Comparison of ENCODE assay signal across 14 cellular contexts in genomic region chr4:2044542-2045517, GRCh38. TPM values are rescaled to one million over a fixed set of nuclear protein-coding genes. Genes with fewer than 3 reads are reported as not detected.
"Had no signal": no experiment of that assay in that cellular context is flagged by ENCODE, and none has a peak within 500 bp of the region (broad histone marks: within the 10 kb centered on the region; RNA-seq: fewer than 3 reads in every experiment).

No MANE protein-coding gene starts in this region.

- DNase-seq: activated CD4-positive, alpha-beta T cell treated with anti-CD3 and anti-CD28 coated beads, Interleukin-2, amount 10 ng/mL, durations not matched to agents 7 days and 5 days; activated CD4-positive, CD25-positive, alpha-beta regulatory T cell; activated T-cell treated with anti-CD3 and anti-CD28 coated beads, Interleukin-2, amount 50 U/mL, for 24 hours; hippocampal formation; kidney glomerular epithelial cell; left ventricle myocardium superior; mesendoderm; natural killer cell; stimulated activated naive CD8-positive, alpha-beta T cell treated with anti-CD3 and anti-CD28 coated beads, Interleukin-15, amount 100 ng/mL, for 72 hours had no signal

- H3K4me1 Mint-ChIP-seq: natural killer cell had no signal

- H3K4me3 Mint-ChIP-seq: activated CD4-positive, alpha-beta T cell treated with anti-CD3 and anti-CD28 coated beads, Interleukin-2, amount 10 ng/mL, durations not matched to agents 7 days and 5 days; activated T-cell treated with anti-CD3 and anti-CD28 coated beads, Interleukin-2, amount 50 U/mL, for 24 hours; stimulated activated naive CD8-positive, alpha-beta T cell treated with anti-CD3 and anti-CD28 coated beads, Interleukin-15, amount 100 ng/mL, for 72 hours had no signal

- H3K4me3 ChIP-seq: adrenal gland, cardiac muscle cell, upper lobe of left lung had no signal

- H3K27ac Mint-ChIP-seq: activated CD4-positive, alpha-beta T cell treated with anti-CD3 and anti-CD28 coated beads, Interleukin-2, amount 10 ng/mL, durations not matched to agents 7 days and 5 days; activated naive CD4-positive, alpha-beta T cell treated with anti-CD3 and anti-CD28 coated beads, Interleukin-2, amount 50 U/mL, for 24 hours; activated T-cell treated with anti-CD3 and anti-CD28 coated beads, Interleukin-2, amount 50 U/mL, for 24 hours; natural killer cell; stimulated activated naive CD8-positive, alpha-beta T cell treated with anti-CD3 and anti-CD28 coated beads, Interleukin-15, amount 100 ng/mL, for 72 hours had no signal

- H3K36me3 ChIP-seq: adrenal gland, cardiac muscle cell, upper lobe of left lung had no signal

- H3K36me3 Mint-ChIP-seq: activated naive CD4-positive, alpha-beta T cell treated with anti-CD3 and anti-CD28 coated beads, Interleukin-2, amount 50 U/mL, for 24 hours; natural killer cell had no signal

- H3K27ac ChIP-seq: adrenal gland, cardiac muscle cell, upper lobe of left lung had no signal

- ATAC-seq: left ventricle myocardium superior; natural killer cell; sciatic nerve; stimulated activated naive CD8-positive, alpha-beta T cell treated with anti-CD3 and anti-CD28 coated beads, Interleukin-15, amount 100 ng/mL, for 72 hours had no signal

- H3K9me3 Mint-ChIP-seq: activated CD4-positive, alpha-beta T cell treated with anti-CD3 and anti-CD28 coated beads, Interleukin-2, amount 10 ng/mL, durations not matched to agents 7 days and 5 days; activated naive CD4-positive, alpha-beta T cell treated with anti-CD3 and anti-CD28 coated beads, Interleukin-2, amount 50 U/mL, for 24 hours; activated T-cell treated with anti-CD3 and anti-CD28 coated beads, Interleukin-2, amount 50 U/mL, for 24 hours; natural killer cell; stimulated activated naive CD8-positive, alpha-beta T cell treated with anti-CD3 and anti-CD28 coated beads, Interleukin-15, amount 100 ng/mL, for 72 hours had no signal

RNA-seq across cellular contexts. Expression of gene NAT8L, which starts 14.3 kb away (rescaled TPM):
- total RNA-seq: natural killer cell had no signal
